ENCODE assay signal across 9 cellular contexts in genomic region chr9:129270205-129270604, GRCh38.
DNase-seq lines count a peak whose midpoint lies in the region; ATAC-seq lines count a peak whose summit lies in the region.
"Had no signal": no experiment of that assay in that cellular context is flagged by ENCODE, and none has a peak within 500 bp of the region (broad histone marks: within the 10 kb centered on the region; RNA-seq: fewer than 3 reads in every experiment).

No MANE protein-coding gene starts in this region.

- H3K4me2 ChIP-seq in BLaER1 = peak overlapping the region; percentile 93

- no peaks in the 10 kb centered on the region for H3K36me3 ChIP-seq in BLaER1

- H3K27ac ChIP-seq in BLaER1 = no peak overlapping the region

- DNase-seq in activated naive CD4-positive, alpha-beta T cell treated with anti-CD3 and anti-CD28 coated beads, Interleukin-2, amount 50 U/mL, for 16 hours = peak; percentile 32
- DNase-seq in NCI-H2107 treated with DMSO at 0.1 percent for 48 hours (lab: John Stamatoyannopoulos, UW; ENCODE audit: unreplicated experiment) = no peak
- no peak for DNase-seq in NCI-H1417 treated with DMSO at 0.1 percent for 48 hours (lab: John Stamatoyannopoulos, UW)
- no peak for DNase-seq in NCI-H226
- no peak for DNase-seq in GDM1 (lab: John Stamatoyannopoulos, UW)

- H3K9ac ChIP-seq in BLaER1 = no peak overlapping the region

- H3K9me3 ChIP-seq in BLaER1 = no peaks in the 10 kb centered on the region; the same call in 1 of the 2 replicates

- no peaks in the 10 kb centered on the region; the same call in 1 of the 2 replicates for H4K20me1 ChIP-seq in BLaER1

- H3K27me3 ChIP-seq in BLaER1 = no peaks in the 10 kb centered on the region

- ATAC-seq in GM19452 (IDR thresholded peaks at IDR 0.05; ENCODE audit: unreplicated experiment) (peak; percentile 55), HG03354 (IDR thresholded peaks at IDR 0.05; ENCODE audit: poor library complexity, severe bottlenecking, unreplicated experiment) (peak; percentile 81)
- ATAC-seq: K562 had no signal

- H3K4me3 ChIP-seq in BLaER1 = peak overlapping the region; percentile 34
- H3K4me3 ChIP-seq: K562 had no signal

- H3K4me1 ChIP-seq in BLaER1 = peaks cover 57% of the 10 kb centered on the region
